8 cellular contexts compared by ENCODE assay signal in genomic region chr19:5719961-5720790, GRCh38. TPM values are rescaled to one million over a fixed set of nuclear protein-coding genes. Genes with fewer than 3 reads are reported as not detected.
DNase-seq lines count a peak whose midpoint lies in the region; ATAC-seq and TF ChIP-seq lines count a peak whose summit lies in the region.

A gene with protein sequence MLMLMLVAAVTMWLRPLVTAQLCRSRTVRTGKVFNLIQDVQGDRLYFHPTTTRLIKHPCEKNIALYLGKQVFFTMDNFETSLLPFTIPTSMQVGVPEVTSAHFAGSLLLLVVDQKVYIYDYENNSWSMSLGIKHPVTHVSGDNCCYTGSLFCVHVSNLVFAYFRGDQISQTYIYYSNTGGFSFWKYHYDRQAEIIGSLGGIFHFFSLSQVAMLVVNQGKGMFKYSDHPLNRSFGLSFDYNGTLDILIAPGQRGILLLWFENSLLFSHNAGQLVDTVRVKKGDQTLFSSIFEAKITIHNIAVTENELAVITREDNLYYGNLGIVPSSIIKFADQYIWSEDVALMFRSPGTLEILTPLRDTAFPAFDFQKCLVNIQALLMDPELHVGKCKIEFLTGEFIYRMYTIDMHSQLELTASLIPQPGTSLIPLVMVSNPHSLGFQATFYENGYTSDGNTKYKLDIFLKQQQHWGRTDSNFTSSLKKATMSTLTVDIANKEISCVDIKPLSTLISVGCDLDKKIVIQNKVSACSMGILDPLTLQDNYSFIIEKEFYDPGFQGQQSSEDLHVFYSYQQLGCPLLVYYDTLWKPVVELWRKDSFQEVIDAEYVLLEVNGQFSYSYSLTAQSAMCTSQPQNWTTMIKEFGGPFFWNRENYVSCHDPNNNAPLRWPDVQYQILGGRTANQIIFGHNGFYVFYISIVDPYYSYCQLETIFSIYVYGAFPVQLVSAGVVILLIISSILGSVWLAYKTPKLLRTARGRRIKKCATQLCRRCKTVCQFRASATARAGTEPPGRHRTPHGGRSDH (plus strand): TSS chr19:5720637. CDS start chr19:5720738, 101 bp downstream.
Gene LONP1 (minus strand): TSS chr19:5720146. CDS start chr19:5720132, 14 bp downstream.

- H3K9me3 ChIP-seq in PC-3 (ENCODE audit: low read length): no peaks in the 10 kb centered on the region
- H3K9me3 ChIP-seq in esophagus (ENCODE audit: control insufficient read depth in 2 of 2, insufficient read depth in 1 of 2, low read depth in 1 of 2, low read length in 1 of 2): no peaks in the 10 kb centered on the region
- H3K9me3 ChIP-seq in mucosa of stomach (ENCODE audit: control insufficient read depth, low read length): no peaks in the 10 kb centered on the region

- no peaks in the 10 kb centered on the region for H3K9me3 Mint-ChIP-seq in activated T-cell treated with anti-CD3 and anti-CD28 coated beads, Interleukin-2, amount 50 U/mL, for 4 hours

- peak; percentile 81 for ATAC-seq in GM21619 (IDR thresholded peaks at IDR 0.05; ENCODE audit: unreplicated experiment)
- ATAC-seq in PC-3: peak; percentile 89
- ATAC-seq in activated T-cell treated with anti-CD3 and anti-CD28 coated beads, Interleukin-2, amount 50 U/mL, for 4 hours: peak; percentile 81 to 89

- H3K9me2 ChIP-seq in PC-3 (replicated peaks; ENCODE audit: low read length): no peaks in the 10 kb centered on the region

- H3K4me1 ChIP-seq in PC-3 (ENCODE audit: insufficient read depth, low read length) (peaks cover 18% of the 10 kb centered on the region), esophagus (ENCODE audit: control insufficient read depth in 2 of 2, insufficient read depth in 2 of 2, low read length in 1 of 2) (peaks cover 2 to 4% of the 10 kb centered on the region in 2 donors), mucosa of stomach (ENCODE audit: control insufficient read depth, insufficient read depth, low read length) (peaks cover 14% of the 10 kb centered on the region)

- H3K27ac ChIP-seq in PC-3 (ENCODE audit: low read length) (peak within 1 kb of the TSS; percentile 93), esophagus (ENCODE audit: low read depth in 2 of 2, low read length in 1 of 2) (peak within 1 kb of the TSS; percentile 92 to 93)

- H3K4me3 Mint-ChIP-seq in activated T-cell treated with anti-CD3 and anti-CD28 coated beads, Interleukin-2, amount 50 U/mL, for 4 hours: peak within 1 kb of the TSS; percentile 93

- H3K79me2 ChIP-seq in PC-3 (ENCODE audit: low read length): peaks cover 45% of the 10 kb centered on the region

- H3K36me3 ChIP-seq in PC-3 (ENCODE audit: low read depth, low read length) (peaks cover 11% of the 10 kb centered on the region; the same call in 1 of the 2 replicates), esophagus (ENCODE audit: control insufficient read depth in 2 of 2, insufficient read depth in 2 of 2, low read length in 1 of 2) (no peaks in the 10 kb centered on the region), mucosa of stomach (ENCODE audit: control insufficient read depth, insufficient read depth, low read length) (no peaks in the 10 kb centered on the region)

- no TSS peak for BruUV-seq in PC-3 (replicated peaks; lab: Mats Ljungman, UMichigan)

- no peaks in the 10 kb centered on the region for H3K27me3 ChIP-seq in PC-3 (ENCODE audit: low read length)
- H3K27me3 ChIP-seq in esophagus (ENCODE audit: control insufficient read depth in 1 of 2, insufficient read depth in 2 of 2, low read length in 2 of 2): no peaks in the 10 kb centered on the region
- no peaks in the 10 kb centered on the region for H3K27me3 ChIP-seq in mucosa of stomach (ENCODE audit: control insufficient read depth, insufficient read depth, low read length)

- H3K4me1 Mint-ChIP-seq in activated T-cell treated with anti-CD3 and anti-CD28 coated beads, Interleukin-2, amount 50 U/mL, for 4 hours (ENCODE audit: low read depth): peaks cover 31% of the 10 kb centered on the region

- intact Hi-C loops in PC-3 (cut with micrococcal nuclease): loop anchor here (1.0 to 2.0 kb wide), 3 partner anchors 30 to 71 kb away; partner anchors contain the start of genes DUS3L and RPL36

- H3K36me3 Mint-ChIP-seq in activated T-cell treated with anti-CD3 and anti-CD28 coated beads, Interleukin-2, amount 50 U/mL, for 4 hours (ENCODE audit: insufficient read depth): peaks cover 18% of the 10 kb centered on the region

- H3F3A ChIP-seq in PC-3 (ENCODE audit: low read length, unreplicated experiment): no peaks in the 10 kb centered on the region

- POLR2A ChIA-PET in PC-3 (lab: Charles Lee; ENCODE audit: unreplicated experiment): interaction anchor here (0.6 to 1.0 kb wide), 6 partner anchors 30 to 260 kb away, joined by 4 to 19 read pairs (median 8); partner anchors contain the start of genes RPL36 and VMAC

- peak within 1 kb of the TSS; percentile 99 for H3K4me3 ChIP-seq in Jurkat, Clone E6-1 (ENCODE audit: low read length)
- H3K4me3 ChIP-seq in PC-3 (ENCODE audit: low read length): peak within 1 kb of the TSS; percentile 95
- peak within 1 kb of the TSS; percentile 83 to 87 for H3K4me3 ChIP-seq in esophagus (ENCODE audit: low read depth in 1 of 2, low read length in 2 of 2)
- H3K4me3 ChIP-seq in mucosa of stomach (ENCODE audit: low read length): peak within 1 kb of the TSS; percentile 89

- peak; percentile 92 for TF ChIP-seq CTCF in PC-3 (conservative IDR thresholded peaks at IDR 0.05; ENCODE audit: low read depth, low read length)

- peak within 1 kb of the TSS; percentile 84 for H3K4me2 ChIP-seq in PC-3 (ENCODE audit: low read length)

- H3K27me3 Mint-ChIP-seq in activated T-cell treated with anti-CD3 and anti-CD28 coated beads, Interleukin-2, amount 50 U/mL, for 4 hours (ENCODE audit: low read depth): no peaks in the 10 kb centered on the region

- peak within 1 kb of the TSS; percentile 98 for H2AFZ ChIP-seq in PC-3 (ENCODE audit: low read length)

- 0% methylated on average over 83 to 90 of the region's 90 CpGs for WGBS in esophagus, 2 donors

- peaks cover 25% of the 10 kb centered on the region for H4K20me1 ChIP-seq in PC-3 (ENCODE audit: low read length)

- peak within 1 kb of the TSS; percentile 95 for H3K9ac ChIP-seq in PC-3 (ENCODE audit: low read length)
- peak within 1 kb of the TSS; percentile 79 for H3K9ac ChIP-seq in mucosa of stomach (ENCODE audit: low read length)

- CTCF ChIA-PET in PC-3 (lab: Charles Lee): interaction anchor here (0.5 to 1.5 kb wide), 4 partner anchors 30 to 673 kb away, joined by 3 to 9 read pairs (median 6); partner anchors contain the start of genes GTF2F1 and RPL36

- DNase-seq in DMS79 (lab: John Stamatoyannopoulos, UW): peak; percentile 97
- DNase-seq in Jurkat, Clone E6-1 (ENCODE audit: low read depth, low spot score): peak; percentile 98
- DNase-seq in PC-3: peak; percentile 100
- peak; percentile 97 for DNase-seq in activated T-cell treated with anti-CD3 and anti-CD28 coated beads, Interleukin-2, amount 50 U/mL, for 4 hours
- DNase-seq in stimulated activated CD8-positive, alpha-beta memory T cell treated with anti-CD3 and anti-CD28 coated beads, Interleukin-7, amount 100 ng/mL, for 1 hour (ENCODE audit: low read depth in 2 of 2): peak; percentile 93 to 96

RNA-seq across cellular contexts. Expression of the first gene that starts in this region (rescaled TPM):
- polyA plus RNA-seq in Jurkat, Clone E6-1 (2012; ENCODE audit: insufficient read depth, insufficient read length): not detected
- total RNA-seq in PC-3 (2014; rRNA removed): not detected in 2 replicates
- not detected for total RNA-seq in activated T-cell treated with anti-CD3 and anti-CD28 coated beads, Interleukin-2, amount 50 U/mL, for 4 hours
- polyA plus RNA-seq in esophagus: not detected

RNA-seq across cellular contexts. Expression of gene LONP1, which starts in this region (rescaled TPM):
- polyA plus RNA-seq in Jurkat, Clone E6-1 (2012; ENCODE audit: insufficient read depth, insufficient read length): 139 TPM
- total RNA-seq in PC-3 (2014; rRNA removed): 217 and 306 TPM in 2 replicates
- total RNA-seq in activated T-cell treated with anti-CD3 and anti-CD28 coated beads, Interleukin-2, amount 50 U/mL, for 4 hours: 100 to 1,000 TPM; 286 to 342 (median 328) TPM
- polyA plus RNA-seq in esophagus: 10 to 100 TPM; 19.3 to 36.1 TPM

Comparison
In these comparisons a context has a peak if more than half of its experiments do, and no peak if none do; other contexts are left out.
1. Peak in every context shown above with its lines: DNase-seq, ATAC-seq, H3K4me3 ChIP-seq and H3K27ac ChIP-seq.